Comparison of ENCODE assay signal across 2 cellular contexts in genomic region chr3:134740077-134740476, GRCh38. TPM values are rescaled to one million over a fixed set of nuclear protein-coding genes. Genes with fewer than 3 reads are reported as not detected.
"Had no signal": no experiment of that assay in that cellular context is flagged by ENCODE, and none has a peak within 500 bp of the region (broad histone marks: within the 10 kb centered on the region; RNA-seq: fewer than 3 reads in every experiment).

No MANE protein-coding gene starts in this region.

RNA-seq across cellular contexts. Expression of gene EPHB1, which starts 55.0 kb away (rescaled TPM):
- total RNA-seq: naive thymus-derived CD8-positive, alpha-beta T cell had no signal
- polyA plus RNA-seq: naive thymus-derived CD4-positive, alpha-beta T cell; naive thymus-derived CD8-positive, alpha-beta T cell had no signal
